Comparison of ENCODE assay signal across 31 cellular contexts in genomic region chr19:5230730-5231555, GRCh38.
"Had no signal": no experiment of that assay in that cellular context is flagged by ENCODE, and none has a peak within 500 bp of the region (broad histone marks: within the 10 kb centered on the region; RNA-seq: fewer than 3 reads in every experiment).

No MANE protein-coding gene starts in this region.

- H3K27ac Mint-ChIP-seq: activated CD4-positive, alpha-beta memory T cell treated with anti-CD3 and anti-CD28 coated beads, Interleukin-2, amount 10 ng/mL, durations not matched to agents 7 days and 5 days; activated CD4-positive, alpha-beta T cell treated with anti-CD3 and anti-CD28 coated beads for 36 hours; activated CD4-positive, alpha-beta T cell treated with anti-CD3 and anti-CD28 coated beads, Interleukin-2, amount 10 ng/mL, durations not matched to agents 7 days and 5 days; activated CD8-positive, alpha-beta memory T cell treated with anti-CD3 and anti-CD28 coated beads, Interleukin-2, amount 10 ng/mL, durations not matched to agents 7 days and 5 days; activated CD8-positive, alpha-beta T cell treated with anti-CD3 and anti-CD28 coated beads, Interleukin-2, amount 10 ng/mL, durations not matched to agents 7 days and 5 days; activated naive CD4-positive, alpha-beta T cell treated with anti-CD3 and anti-CD28 coated beads for 36 hours; activated naive CD4-positive, alpha-beta T cell treated with anti-CD3 and anti-CD28 coated beads, Interleukin-2, amount 50 U/mL, for 72 hours; activated naive CD8-positive, alpha-beta T cell treated with anti-CD3 and anti-CD28 coated beads for 36 hours; activated T-cell treated with anti-CD3 and anti-CD28 coated beads, Interleukin-2, amount 50 U/mL, for 24 hours; T-helper 2 cell treated with Interferon-gamma antibody and Interleukin-4, amounts not matched to agents 5 μg/mL and 100 μg/mL, for 36 hours had no signal

- ATAC-seq: activated CD4-positive, alpha-beta T cell treated with anti-CD3 and anti-CD28 coated beads for 36 hours; activated CD4-positive, CD25-positive, alpha-beta regulatory T cell treated with anti-CD3 and anti-CD28 coated beads, Interleukin-2, amount 50 U/mL, for 24 hours; activated CD8-positive, alpha-beta memory T cell treated with anti-CD3 and anti-CD28 coated beads, Interleukin-2, amount 10 ng/mL, durations not matched to agents 7 days and 5 days; activated CD8-positive, alpha-beta T cell treated with anti-CD3 and anti-CD28 coated beads, Interleukin-2, amount 10 ng/mL, durations not matched to agents 7 days and 5 days; activated naive CD4-positive, alpha-beta T cell treated with anti-CD3 and anti-CD28 coated beads, Interleukin-2, amount 50 U/mL, for 72 hours; body of pancreas had no signal

- H3K27me3 ChIP-seq: adrenal gland, body of pancreas, brain microvascular endothelial cell, breast epithelium had no signal

- H3K9me3 Mint-ChIP-seq: activated CD4-positive, alpha-beta memory T cell treated with anti-CD3 and anti-CD28 coated beads, Interleukin-2, amount 10 ng/mL, durations not matched to agents 7 days and 5 days; activated CD4-positive, alpha-beta T cell treated with anti-CD3 and anti-CD28 coated beads, Interleukin-2, amount 10 ng/mL, durations not matched to agents 7 days and 5 days; activated naive CD4-positive, alpha-beta T cell treated with anti-CD3 and anti-CD28 coated beads for 36 hours; activated naive CD4-positive, alpha-beta T cell treated with anti-CD3 and anti-CD28 coated beads, Interleukin-2, amount 50 U/mL, for 72 hours; activated naive CD8-positive, alpha-beta T cell treated with anti-CD3 and anti-CD28 coated beads for 36 hours; activated T-cell treated with anti-CD3 and anti-CD28 coated beads, Interleukin-2, amount 50 U/mL, for 24 hours; T-helper 2 cell treated with Interferon-gamma antibody and Interleukin-4, amounts not matched to agents 5 μg/mL and 100 μg/mL, for 36 hours had no signal

- H3K36me3 ChIP-seq: brain microvascular endothelial cell, breast epithelium had no signal

- H3K9me3 ChIP-seq: adrenal gland, body of pancreas, breast epithelium had no signal

- H3K4me3 ChIP-seq: adrenal gland, body of pancreas, breast epithelium had no signal

- H3K27ac ChIP-seq: adrenal gland, body of pancreas, brain microvascular endothelial cell, breast epithelium had no signal

- H3K4me3 Mint-ChIP-seq: activated CD4-positive, alpha-beta memory T cell treated with anti-CD3 and anti-CD28 coated beads, Interleukin-2, amount 10 ng/mL, durations not matched to agents 7 days and 5 days; activated CD4-positive, alpha-beta T cell treated with anti-CD3 and anti-CD28 coated beads for 36 hours; activated CD4-positive, alpha-beta T cell treated with anti-CD3 and anti-CD28 coated beads, Interleukin-2, amount 10 ng/mL, durations not matched to agents 7 days and 5 days; activated CD8-positive, alpha-beta memory T cell treated with anti-CD3 and anti-CD28 coated beads, Interleukin-2, amount 10 ng/mL, durations not matched to agents 7 days and 5 days; activated CD8-positive, alpha-beta T cell treated with anti-CD3 and anti-CD28 coated beads, Interleukin-2, amount 10 ng/mL, durations not matched to agents 7 days and 5 days; activated naive CD4-positive, alpha-beta T cell treated with anti-CD3 and anti-CD28 coated beads for 36 hours; activated naive CD8-positive, alpha-beta T cell treated with anti-CD3 and anti-CD28 coated beads for 36 hours; activated T-cell treated with anti-CD3 and anti-CD28 coated beads, Interleukin-2, amount 50 U/mL, for 24 hours; T-helper 2 cell treated with Interferon-gamma antibody and Interleukin-4, amounts not matched to agents 5 μg/mL and 100 μg/mL, for 36 hours had no signal

- H3K4me1 ChIP-seq: adrenal gland, body of pancreas, breast epithelium had no signal

- H3K36me3 Mint-ChIP-seq: activated CD8-positive, alpha-beta memory T cell treated with anti-CD3 and anti-CD28 coated beads, Interleukin-2, amount 10 ng/mL, durations not matched to agents 7 days and 5 days; activated naive CD4-positive, alpha-beta T cell treated with anti-CD3 and anti-CD28 coated beads, Interleukin-2, amount 50 U/mL, for 72 hours; activated naive CD8-positive, alpha-beta T cell treated with anti-CD3 and anti-CD28 coated beads for 36 hours had no signal

- H3K4me1 Mint-ChIP-seq: activated CD4-positive, alpha-beta memory T cell treated with anti-CD3 and anti-CD28 coated beads, Interleukin-2, amount 10 ng/mL, durations not matched to agents 7 days and 5 days; activated CD4-positive, alpha-beta T cell treated with anti-CD3 and anti-CD28 coated beads for 36 hours; activated CD4-positive, alpha-beta T cell treated with anti-CD3 and anti-CD28 coated beads, Interleukin-2, amount 10 ng/mL, durations not matched to agents 7 days and 5 days; activated CD8-positive, alpha-beta memory T cell treated with anti-CD3 and anti-CD28 coated beads, Interleukin-2, amount 10 ng/mL, durations not matched to agents 7 days and 5 days; activated naive CD8-positive, alpha-beta T cell treated with anti-CD3 and anti-CD28 coated beads for 36 hours had no signal

- DNase-seq: activated CD4-positive, alpha-beta memory T cell treated with anti-CD3 and anti-CD28 coated beads, Interleukin-2, amount 10 ng/mL, durations not matched to agents 7 days and 5 days; activated CD4-positive, alpha-beta T cell treated with anti-CD3 and anti-CD28 coated beads for 1 hour; activated CD4-positive, alpha-beta T cell treated with anti-CD3 and anti-CD28 coated beads for 36 hours; activated CD4-positive, alpha-beta T cell treated with anti-CD3 and anti-CD28 coated beads for 48 hours; activated CD4-positive, alpha-beta T cell treated with anti-CD3 and anti-CD28 coated beads, Interleukin-2, amount 10 ng/mL, durations not matched to agents 7 days and 5 days; activated CD4-positive, alpha-beta T cell treated with anti-CD3 and anti-CD28 coated beads, Interleukin-2, amount 50 U/mL, for 48 hours; activated CD4-positive, CD25-positive, alpha-beta regulatory T cell; activated CD8-positive, alpha-beta memory T cell treated with anti-CD3 and anti-CD28 coated beads for 24 hours; activated CD8-positive, alpha-beta memory T cell treated with anti-CD3 and anti-CD28 coated beads, Interleukin-2, amount 10 ng/mL, durations not matched to agents 7 days and 5 days; activated CD8-positive, alpha-beta memory T cell treated with anti-CD3 and anti-CD28 coated beads, Interleukin-2, amount 50 U/mL, for 48 hours; activated CD8-positive, alpha-beta T cell treated with anti-CD3 and anti-CD28 coated beads, Interleukin-2, amount 10 ng/mL, durations not matched to agents 7 days and 5 days; activated effector memory CD4-positive, alpha-beta T cell treated with anti-CD3 and anti-CD28 coated beads, Interleukin-2, amount 50 U/mL, for 16 hours; activated gamma-delta T cell treated with Interleukin-2 at 50 U/mL for 16 hours; activated naive CD4-positive, alpha-beta T cell; activated naive CD4-positive, alpha-beta T cell treated with anti-CD3 and anti-CD28 coated beads for 36 hours; activated naive CD4-positive, alpha-beta T cell treated with anti-CD3 and anti-CD28 coated beads, Interleukin-2, amount 50 U/mL, for 16 hours; activated naive CD8-positive, alpha-beta T cell treated with anti-CD3 and anti-CD28 coated beads for 36 hours; activated T-cell treated with anti-CD3 and anti-CD28 coated beads, Interleukin-2, amount 50 U/mL, for 24 hours; activated T-cell treated with anti-CD3 and anti-CD28 coated beads, Interleukin-2, amount 50 U/mL, for 48 hours; adrenal gland; amniotic stem cell; aorta; body of pancreas; brain microvascular endothelial cell; central memory CD4-positive, alpha-beta T cell; T-helper 2 cell; T-helper 9 cell had no signal
